Comparison of ENCODE assay signal across 34 cellular contexts in genomic region chr2:37770797-37771196, GRCh38.
A peak's percentile ranks its signal among the peaks of the same experiment; 100 is the strongest.
DNase-seq lines count a peak whose midpoint lies in the region; FAIRE-seq and TF ChIP-seq lines count a peak whose summit lies in the region.
"Had no signal": no experiment of that assay in that cellular context is flagged by ENCODE, and none has a peak within 500 bp of the region (broad histone marks: within the 10 kb centered on the region; RNA-seq: fewer than 3 reads in every experiment).

No MANE protein-coding gene starts in this region.

- H3K27me3 ChIP-seq in BE2C (no peaks in the 10 kb centered on the region), mesenchymal stem cell (ENCODE audit: control insufficient read depth in 1 of 2, insufficient read depth in 1 of 2, low read length in 2 of 2) (no peaks in the 10 kb centered on the region), sigmoid colon (no peaks in the 10 kb centered on the region), Karpas-422 (ENCODE audit: low read length) (no peaks in the 10 kb centered on the region)
- H3K27me3 ChIP-seq: heart right ventricle, SJCRH30 had no signal

- 90% methylated on average over 2 of the region's 2 CpGs for WGBS in mesenchymal stem cell
- WGBS in sigmoid colon, 2 donors: 87 to 93% methylated on average over 2 of the region's 2 CpGs

- H3K4ac ChIP-seq in mesenchymal stem cell (ENCODE audit: low read depth in 1 of 2, low read length in 2 of 2): peak overlapping the region in 1 of 2 experiments; percentile 75

- H4K8ac ChIP-seq in mesenchymal stem cell (ENCODE audit: low read length): peak overlapping the region; percentile 24

- H3K9me3 ChIP-seq in BE2C (no peaks in the 10 kb centered on the region), mesenchymal stem cell (ENCODE audit: control insufficient read depth, low read length) (no peaks in the 10 kb centered on the region), sigmoid colon (no peaks in the 10 kb centered on the region), Karpas-422 (ENCODE audit: low read length) (no peaks in the 10 kb centered on the region)
- H3K9me3 ChIP-seq: heart right ventricle, prostate gland, thoracic aorta had no signal

- no peak overlapping the region for H2BK5ac ChIP-seq in mesenchymal stem cell (ENCODE audit: low read depth, low read length, poor library complexity, severe bottlenecking)

- TF ChIP-seq EP300 in sigmoid colon (IDR thresholded peaks at IDR 0.05): no peak

- H2BK15ac ChIP-seq in mesenchymal stem cell (ENCODE audit: low read depth, poor library complexity, severe bottlenecking): no peak overlapping the region

- H2AK5ac ChIP-seq in mesenchymal stem cell (ENCODE audit: low read length, severe bottlenecking): no peak overlapping the region

- no peak overlapping the region for H2BK120ac ChIP-seq in mesenchymal stem cell (ENCODE audit: low read depth, low read length)

- no peak for FAIRE-seq in H54 (lab: Jason Lieb, UNC)
- FAIRE-seq: frontal cortex, H1, keratinocyte, small intestine had no signal

- H3K23ac ChIP-seq in mesenchymal stem cell (ENCODE audit: low read length in 2 of 2): no peak overlapping the region

- TF ChIP-seq CTCF in BE2C (IDR thresholded peaks at IDR 0.05; ENCODE audit: low read depth, low read length) (no peak), sigmoid colon (IDR thresholded peaks at IDR 0.05) (no peak)

- H4K20me1 ChIP-seq in Karpas-422 (ENCODE audit: insufficient read depth, low read depth, low read length): no peaks in the 10 kb centered on the region

- peak overlapping the region; percentile 69 to 87 for H2BK12ac ChIP-seq in mesenchymal stem cell (ENCODE audit: low read length in 2 of 2)

- no peaks in the 10 kb centered on the region for H3K79me2 ChIP-seq in Karpas-422 (ENCODE audit: low read length)

- H3K79me1 ChIP-seq in mesenchymal stem cell (replicated peaks; ENCODE audit: low read length, poor library complexity, severe bottlenecking): no peaks in the 10 kb centered on the region

- H3K36me3 ChIP-seq in BE2C (no peaks in the 10 kb centered on the region), mesenchymal stem cell (ENCODE audit: control insufficient read depth in 1 of 2, insufficient read depth in 2 of 2, low read depth in 1 of 2, low read length in 2 of 2) (no peaks in the 10 kb centered on the region), sigmoid colon (no peaks in the 10 kb centered on the region), Karpas-422 (ENCODE audit: insufficient read depth, low read length) (no peaks in the 10 kb centered on the region)
- H3K36me3 ChIP-seq: heart right ventricle, prostate gland, SJCRH30, thoracic aorta had no signal

- H3K4me2 ChIP-seq in mesenchymal stem cell (ENCODE audit: low read length, poor library complexity, severe bottlenecking): no peak overlapping the region
- H3K4me2 ChIP-seq in Karpas-422 (ENCODE audit: low read depth, low read length, poor library complexity, severe bottlenecking): no peak overlapping the region

- intact Hi-C loops in sigmoid colon (cut with DNase I): loop anchor here (5.0 kb wide), 1 partner anchor 33 kb away; no protein-coding TSS in a partner anchor

- H3K9me2 ChIP-seq in Karpas-422 (replicated peaks; ENCODE audit: insufficient read depth, low read length): no peaks in the 10 kb centered on the region

- H3K4me1 ChIP-seq in BE2C: peaks cover 11% of the 10 kb centered on the region
- peaks cover 17% of the 10 kb centered on the region for H3K4me1 ChIP-seq in mesenchymal stem cell (ENCODE audit: control insufficient read depth, insufficient read depth, low read depth, low read length)
- H3K4me1 ChIP-seq in sigmoid colon: peaks cover 0 to 88% (median 79%) of the 10 kb centered on the region in 4 donors
- H3K4me1 ChIP-seq in Karpas-422 (ENCODE audit: low read length): no peaks in the 10 kb centered on the region
- H3K4me1 ChIP-seq: prostate gland had no signal

- H3K9ac ChIP-seq in mesenchymal stem cell (ENCODE audit: low read length): no peak overlapping the region
- no peak overlapping the region for H3K9ac ChIP-seq in Karpas-422 (ENCODE audit: low read length)

- DNase-seq in BE2C: peak; percentile 76
- peak; percentile 20 for DNase-seq in NCI-H69 (lab: John Stamatoyannopoulos, UW)
- DNase-seq in mesenchymal stem cell: no peak
- no peak for DNase-seq in sigmoid colon
- no peak for DNase-seq in NCI-H524 (lab: John Stamatoyannopoulos, UW)
- no peak for DNase-seq in superior temporal gyrus (ENCODE audit: extremely low spot score)
- DNase-seq in H54 (ENCODE audit: insufficient read length, low spot score): no peak
- no peak for DNase-seq in Karpas-422
- DNase-seq: activated CD4-positive, alpha-beta memory T cell treated with anti-CD3 and anti-CD28 coated beads, Interleukin-2, amount 10 ng/mL, durations not matched to agents 7 days and 5 days; activated CD4-positive, CD25-positive, alpha-beta regulatory T cell treated with anti-CD3 and anti-CD28 coated beads, Interleukin-2, amount 50 U/mL, for 72 hours; activated CD8-positive, alpha-beta memory T cell treated with anti-CD3 and anti-CD28 coated beads, Interleukin-2, amount 50 U/mL, for 48 hours; activated naive CD4-positive, alpha-beta T cell treated with anti-CD3 and anti-CD28 coated beads, Interleukin-2, amount 50 U/mL, for 16 hours; CD8-positive, alpha-beta memory T cell; cerebellar nuclear complex; DMS153; heart right ventricle; KBM-7; left ventricle myocardium superior; naive thymus-derived CD4-positive, alpha-beta T cell; NCI-H1417; NCI-H2029 treated with DMSO at 0.1 percent for 48 hours; NCI-H2227 treated with DMSO at 0.1 percent for 48 hours; NCI-H82; RPMI8226; SJCRH30; small intestine; stimulated activated CD4-positive, alpha-beta T cell treated with anti-CD3 and anti-CD28 coated beads, Interleukin-1b, Interleukin-23, amount 100 ng/mL, for 48 hours; stimulated activated naive CD8-positive, alpha-beta T cell treated with anti-CD3 and anti-CD28 coated beads, Interleukin-15, Interleukin-2, amounts not matched to agents 100 U/mL and 50 U/mL, for 24 hours had no signal

- no peak overlapping the region for H3K4me3 ChIP-seq in BE2C (ENCODE audit: low read depth, low read length)
- no peak overlapping the region for H3K4me3 ChIP-seq in mesenchymal stem cell (ENCODE audit: insufficient read depth in 1 of 2, low read depth in 1 of 2, low read length in 2 of 2)
- H3K4me3 ChIP-seq in sigmoid colon: no peak overlapping the region
- H3K4me3 ChIP-seq in Karpas-422 (ENCODE audit: low read length): no peak overlapping the region
- H3K4me3 ChIP-seq: GM12878, heart right ventricle, prostate gland, SJCRH30, thoracic aorta had no signal

- H4K91ac ChIP-seq in mesenchymal stem cell (ENCODE audit: low read length): peak overlapping the region; percentile 52

- peak overlapping the region in 1 of 2 experiments; percentile 70 for H3K18ac ChIP-seq in mesenchymal stem cell (ENCODE audit: low read depth in 1 of 2, low read length in 2 of 2)

- TF ChIP-seq POLR2A in sigmoid colon (IDR thresholded peaks at IDR 0.05) (no peak), H54 (IDR thresholded peaks at IDR 0.05; ENCODE audit: low read depth, low read length) (no peak)

- H3K27ac ChIP-seq in mesenchymal stem cell (ENCODE audit: low read length, poor library complexity, severe bottlenecking) (no peak overlapping the region), sigmoid colon (peak overlapping the region; percentile 50 to 88 (median 82)), Karpas-422 (ENCODE audit: low read length) (no peak overlapping the region)
- H3K27ac ChIP-seq: heart right ventricle, SJCRH30, thoracic aorta had no signal

- H3K14ac ChIP-seq in mesenchymal stem cell (ENCODE audit: low read length in 2 of 2): no peak overlapping the region

- no peak overlapping the region for H2AFZ ChIP-seq in mesenchymal stem cell (ENCODE audit: low read depth, low read length)
- H2AFZ ChIP-seq in Karpas-422 (ENCODE audit: low read length): no peak overlapping the region

Comparison
In these comparisons a context has a peak if more than half of its experiments do, and no peak if none do; other contexts are left out.
1. DNase-seq: peak in BE2C (single experiment) and NCI-H69 (single experiment); none in mesenchymal stem cell (single experiment), sigmoid colon (single experiment), NCI-H524 (0 of 2), superior temporal gyrus (single experiment), H54 (single experiment) and Karpas-422 (single experiment).
2. H3K27ac ChIP-seq: peak in sigmoid colon (4 of 4); none in mesenchymal stem cell (single experiment) and Karpas-422 (single experiment).